In the genomic region with DNA sequence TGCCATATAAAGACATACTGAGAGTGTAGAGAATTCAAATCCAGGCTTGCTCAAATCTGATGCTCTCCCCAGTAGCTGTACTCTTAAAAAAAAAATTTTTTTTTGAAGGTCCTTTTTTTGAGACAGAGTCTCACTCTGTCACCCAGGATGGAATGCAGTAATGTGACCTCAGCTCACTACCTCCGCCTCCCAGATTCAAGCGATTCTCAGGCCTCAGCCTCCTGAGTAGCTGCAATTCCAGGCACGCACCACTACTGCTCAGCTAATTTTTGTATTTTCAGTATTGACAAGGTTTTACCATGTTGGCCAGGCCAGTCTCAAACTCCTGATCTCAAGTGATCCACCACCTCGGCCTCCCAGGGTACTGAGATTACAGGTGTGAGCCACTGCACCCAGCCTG, we compare ENCODE assay signal across 1 cellular context.
TF ChIP-seq lines count a peak whose summit lies in the region.

No MANE protein-coding gene starts in this region.

TF ChIP-seq in K562, 482 proteins besides CTCF, POLR2A, EP300 and RAD21:
- TF ChIP-seq PCBP2 (IDR thresholded peaks at IDR 0.05; ENCODE audit: low read depth, low read length, poor library complexity, severe bottlenecking) (no peak), ZNF41 (CRISPR knock-in tag; conservative IDR thresholded peaks at IDR 0.05) (no peak), LCOR (CRISPR knock-in tag; IDR thresholded peaks at IDR 0.05) (no peak), DNMT1 (IDR thresholded peaks at IDR 0.05) (no peak), GATAD2B (IDR thresholded peaks at IDR 0.05; ENCODE audit: borderline replicate concordance) (no peak), LARP7 (IDR thresholded peaks at IDR 0.05) (no peak), ZBTB7A (IDR thresholded peaks at IDR 0.05; ENCODE audit: borderline replicate concordance, control insufficient read depth, low read depth, low read length) (no peak), NFIX (CRISPR knock-in tag; IDR thresholded peaks at IDR 0.05; ENCODE audit: low read depth) (no peak), POLR3A (IDR thresholded peaks at IDR 0.05; ENCODE audit: borderline replicate concordance, extremely low read depth, insufficient read depth, insufficient read length) (no peak), SREBF2 (CRISPR knock-in tag; IDR thresholded peaks at IDR 0.05) (no peak), ZNF282 (CRISPR knock-in tag; IDR thresholded peaks at IDR 0.05) (no peak), IRF2 (CRISPR knock-in tag; IDR thresholded peaks at IDR 0.05) (no peak), PTBP1 (IDR thresholded peaks at IDR 0.05; ENCODE audit: low read depth, low read length) (no peak)
- TF ChIP-seq, protein P1, sequence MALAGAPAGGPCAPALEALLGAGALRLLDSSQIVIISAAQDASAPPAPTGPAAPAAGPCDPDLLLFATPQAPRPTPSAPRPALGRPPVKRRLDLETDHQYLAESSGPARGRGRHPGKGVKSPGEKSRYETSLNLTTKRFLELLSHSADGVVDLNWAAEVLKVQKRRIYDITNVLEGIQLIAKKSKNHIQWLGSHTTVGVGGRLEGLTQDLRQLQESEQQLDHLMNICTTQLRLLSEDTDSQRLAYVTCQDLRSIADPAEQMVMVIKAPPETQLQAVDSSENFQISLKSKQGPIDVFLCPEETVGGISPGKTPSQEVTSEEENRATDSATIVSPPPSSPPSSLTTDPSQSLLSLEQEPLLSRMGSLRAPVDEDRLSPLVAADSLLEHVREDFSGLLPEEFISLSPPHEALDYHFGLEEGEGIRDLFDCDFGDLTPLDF (CRISPR knock-in tag; IDR thresholded peaks at IDR 0.05) = no peak
